7 cellular contexts compared by ENCODE assay signal in the genomic region with DNA sequence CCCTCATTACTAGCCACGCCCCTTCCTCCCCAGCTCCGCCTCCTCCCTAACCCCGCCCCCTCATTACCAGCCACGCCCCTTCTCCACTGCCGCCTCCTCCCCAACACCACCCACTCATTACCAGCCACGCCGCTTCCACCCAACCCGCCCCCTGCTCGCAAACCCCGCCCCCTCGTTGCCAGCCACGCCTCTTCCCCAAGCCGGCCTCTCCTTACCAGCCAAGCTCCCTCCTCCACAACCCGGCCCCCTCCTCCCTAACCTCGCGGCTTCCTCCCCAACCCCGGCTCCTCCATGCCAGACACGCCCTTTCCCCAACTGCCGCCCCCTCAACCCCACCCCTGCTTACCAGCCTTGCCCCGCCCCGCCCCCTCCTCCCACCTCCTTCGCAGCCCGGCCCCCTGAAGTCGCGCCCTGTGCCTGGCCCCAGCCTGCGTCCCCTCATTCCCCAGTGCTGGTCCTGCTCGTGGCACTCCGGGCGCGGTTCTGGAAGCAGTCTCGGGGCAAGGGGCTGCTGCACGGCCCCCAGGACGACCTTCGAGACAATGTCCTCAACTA. TPM values are rescaled to one million over a fixed set of nuclear protein-coding genes. Genes with fewer than 3 reads are reported as not detected.
A peak's percentile ranks its signal among the peaks of the same experiment; 100 is the strongest.
DNase-seq lines count a peak whose midpoint lies in the region; ATAC-seq and TF ChIP-seq lines count a peak whose summit lies in the region.

No MANE protein-coding gene starts in this region.

- H3K9me3 Mint-ChIP-seq in activated T-helper 2 cell treated with anti-CD3 and anti-CD28 coated beads, Interferon-gamma antibody, Interleukin-2, Interleukin-4, amounts not matched to agents 10 μg/mL and 5 μg/mL and 100 μg/mL, durations not matched to agents 14 hours and 24 hours and 36 hours, result no peaks in the 10 kb centered on the region

- TF ChIP-seq CTCF in GM06990 (IDR thresholded peaks at IDR 0.05; ENCODE audit: insufficient read depth, low read length, poor library complexity, severe bottlenecking), result no peak

- no peak overlapping the region for H3K4me3 ChIP-seq in GM06990 (replicated peaks; ENCODE audit: low read depth, low read length)

- no peak overlapping the region for H3K27ac Mint-ChIP-seq in activated T-helper 2 cell treated with anti-CD3 and anti-CD28 coated beads, Interferon-gamma antibody, Interleukin-2, Interleukin-4, amounts not matched to agents 10 μg/mL and 5 μg/mL and 100 μg/mL, durations not matched to agents 14 hours and 24 hours and 36 hours

- no peak overlapping the region for H3K4me3 Mint-ChIP-seq in activated T-helper 2 cell treated with anti-CD3 and anti-CD28 coated beads, Interferon-gamma antibody, Interleukin-2, Interleukin-4, amounts not matched to agents 10 μg/mL and 5 μg/mL and 100 μg/mL, durations not matched to agents 14 hours and 24 hours and 36 hours (ENCODE audit: low read depth)

- no peaks in the 10 kb centered on the region for H3K4me1 Mint-ChIP-seq in activated T-helper 2 cell treated with anti-CD3 and anti-CD28 coated beads, Interferon-gamma antibody, Interleukin-2, Interleukin-4, amounts not matched to agents 10 μg/mL and 5 μg/mL and 100 μg/mL, durations not matched to agents 14 hours and 24 hours and 36 hours (ENCODE audit: low read depth)

- no peaks in the 10 kb centered on the region for H3K36me3 ChIP-seq in GM06990 (ENCODE audit: control insufficient read depth, insufficient read depth, low read length)

- no peaks in the 10 kb centered on the region; the same call in 1 of the 2 replicates for H3K27me3 ChIP-seq in GM06990 (replicated peaks; ENCODE audit: control insufficient read depth, insufficient read depth, low read length)

- intact Hi-C loops in activated T-helper 2 cell treated with anti-CD3 and anti-CD28 coated beads, Interferon-gamma antibody, Interleukin-2, Interleukin-4, amounts not matched to agents 10 μg/mL and 5 μg/mL and 100 μg/mL, durations not matched to agents 14 hours and 24 hours and 36 hours (cut with micrococcal nuclease), result loop anchor here (1.0 kb wide), 1 partner anchor 8 kb away; no protein-coding TSS in a partner anchor

- no peaks in the 10 kb centered on the region for H3K27me3 Mint-ChIP-seq in activated T-helper 2 cell treated with anti-CD3 and anti-CD28 coated beads, Interferon-gamma antibody, Interleukin-2, Interleukin-4, amounts not matched to agents 10 μg/mL and 5 μg/mL and 100 μg/mL, durations not matched to agents 14 hours and 24 hours and 36 hours (ENCODE audit: low read depth)

- H3K36me3 Mint-ChIP-seq in activated T-helper 2 cell treated with anti-CD3 and anti-CD28 coated beads, Interferon-gamma antibody, Interleukin-2, Interleukin-4, amounts not matched to agents 10 μg/mL and 5 μg/mL and 100 μg/mL, durations not matched to agents 14 hours and 24 hours and 36 hours (ENCODE audit: low read depth), result no peaks in the 10 kb centered on the region

- DNase-seq in GM06990 (ENCODE audit: extremely low read depth, insufficient read length), result peak; percentile 63
- peak; percentile 10 for DNase-seq in NCI-H1048 (lab: John Stamatoyannopoulos, UW)
- peak; percentile 55 for DNase-seq in activated T-helper 2 cell treated with anti-CD3 and anti-CD28 coated beads, Interferon-gamma antibody, Interleukin-2, Interleukin-4, amounts not matched to agents 10 μg/mL and 5 μg/mL and 100 μg/mL, durations not matched to agents 14 hours and 24 hours and 36 hours (ENCODE audit: low spot score)
- peak; percentile 93 for DNase-seq in iPS-NIHi7 (ENCODE audit: extremely low spot score)
- no peak for DNase-seq in DMS114 treated with DMSO at 0.1 percent for 48 hours (lab: John Stamatoyannopoulos, UW; ENCODE audit: unreplicated experiment)

- ATAC-seq in HG03045 (IDR thresholded peaks at IDR 0.05; ENCODE audit: unreplicated experiment) (no peak), HG02870 (IDR thresholded peaks at IDR 0.05; ENCODE audit: unreplicated experiment) (no peak)

RNA-seq across cellular contexts. Expression of gene SLC22A31, which starts 7.2 kb away (rescaled TPM):
- total RNA-seq in activated T-helper 2 cell treated with anti-CD3 and anti-CD28 coated beads, Interferon-gamma antibody, Interleukin-2, Interleukin-4, amounts not matched to agents 10 μg/mL and 5 μg/mL and 100 μg/mL, durations not matched to agents 14 hours and 24 hours and 36 hours, result 0.71 and 1.1 TPM in 2 replicates

RNA-seq across cellular contexts. Expression of gene CDH15, which starts 21.6 kb away (rescaled TPM):
- total RNA-seq in activated T-helper 2 cell treated with anti-CD3 and anti-CD28 coated beads, Interferon-gamma antibody, Interleukin-2, Interleukin-4, amounts not matched to agents 10 μg/mL and 5 μg/mL and 100 μg/mL, durations not matched to agents 14 hours and 24 hours and 36 hours, result not detected in 2 replicates

RNA-seq across cellular contexts. Expression of gene ZNF778, which starts 24.4 kb away (rescaled TPM):
- 5.6 and 7.7 TPM in 2 replicates for total RNA-seq in activated T-helper 2 cell treated with anti-CD3 and anti-CD28 coated beads, Interferon-gamma antibody, Interleukin-2, Interleukin-4, amounts not matched to agents 10 μg/mL and 5 μg/mL and 100 μg/mL, durations not matched to agents 14 hours and 24 hours and 36 hours
